Comparison of ENCODE assay signal across 26 cellular contexts in genomic region chr20:57114290-57115005, GRCh38.
"Had no signal": no experiment of that assay in that cellular context is flagged by ENCODE, and none has a peak within 500 bp of the region (broad histone marks: within the 10 kb centered on the region; RNA-seq: fewer than 3 reads in every experiment).

No MANE protein-coding gene starts in this region.

- H3K27ac Mint-ChIP-seq: activated CD4-positive, alpha-beta memory T cell treated with anti-CD3 and anti-CD28 coated beads, Interleukin-2, amount 10 ng/mL, durations not matched to agents 7 days and 5 days; activated CD4-positive, alpha-beta T cell treated with anti-CD3 and anti-CD28 coated beads, Interleukin-2, amount 10 ng/mL, durations not matched to agents 24 days and 14 days; activated naive CD4-positive, alpha-beta T cell treated with anti-CD3 and anti-CD28 coated beads, Interleukin-2, amount 50 U/mL, for 24 hours; activated T-helper 17 cell treated with anti-CD3 and anti-CD28 coated beads, Interleukin-2, amount 50 U/mL, for 72 hours; dendritic cell treated with granulocyte-macrophage colony-stimulating factor and Interleukin-4, amounts not matched to agents 40 ng/mL and 50 ng/mL, for 4 days; natural killer cell; progenitor cell of endocrine pancreas had no signal

- H3K27me3 ChIP-seq: neutrophil, ovary, right lobe of liver, transverse colon had no signal

- H3K36me3 ChIP-seq: esophagus muscularis mucosa, heart left ventricle, left lung, neutrophil, ovary, right lobe of liver, transverse colon had no signal

- H3K9me3 ChIP-seq: left lung, neutrophil, ovary, right lobe of liver, transverse colon had no signal

- H3K4me3 Mint-ChIP-seq: activated CD4-positive, alpha-beta memory T cell treated with anti-CD3 and anti-CD28 coated beads, Interleukin-2, amount 10 ng/mL, durations not matched to agents 7 days and 5 days; activated CD4-positive, alpha-beta T cell treated with anti-CD3 and anti-CD28 coated beads, Interleukin-2, amount 10 ng/mL, durations not matched to agents 24 days and 14 days; activated naive CD4-positive, alpha-beta T cell treated with anti-CD3 and anti-CD28 coated beads, Interleukin-2, amount 50 U/mL, for 24 hours; activated T-cell treated with anti-CD3 and anti-CD28 coated beads, Interleukin-2, amount 50 U/mL, for 4 hours; activated T-helper 17 cell treated with anti-CD3 and anti-CD28 coated beads, Interleukin-2, amount 50 U/mL, for 72 hours; central memory CD8-positive, alpha-beta T cell; dendritic cell treated with granulocyte-macrophage colony-stimulating factor and Interleukin-4, amounts not matched to agents 40 ng/mL and 50 ng/mL, for 4 days; natural killer cell had no signal

- H3K4me3 ChIP-seq: esophagus muscularis mucosa, heart left ventricle, left lung, lung, ovary, right lobe of liver, transverse colon had no signal

- H3K4me1 ChIP-seq: foreskin keratinocyte, heart left ventricle, left lung, right lobe of liver, transverse colon had no signal

- H3K9me3 Mint-ChIP-seq: activated CD4-positive, alpha-beta memory T cell treated with anti-CD3 and anti-CD28 coated beads, Interleukin-2, amount 10 ng/mL, durations not matched to agents 7 days and 5 days; activated CD4-positive, alpha-beta T cell treated with anti-CD3 and anti-CD28 coated beads, Interleukin-2, amount 10 ng/mL, durations not matched to agents 24 days and 14 days; activated T-cell treated with anti-CD3 and anti-CD28 coated beads, Interleukin-2, amount 50 U/mL, for 4 hours; activated T-helper 17 cell treated with anti-CD3 and anti-CD28 coated beads, Interleukin-2, amount 50 U/mL, for 72 hours; central memory CD8-positive, alpha-beta T cell; dendritic cell treated with granulocyte-macrophage colony-stimulating factor and Interleukin-4, amounts not matched to agents 40 ng/mL and 50 ng/mL, for 4 days; natural killer cell had no signal

- H3K27me3 Mint-ChIP-seq: activated CD4-positive, alpha-beta memory T cell treated with anti-CD3 and anti-CD28 coated beads, Interleukin-2, amount 10 ng/mL, durations not matched to agents 7 days and 5 days; activated CD4-positive, alpha-beta T cell treated with anti-CD3 and anti-CD28 coated beads, Interleukin-2, amount 10 ng/mL, durations not matched to agents 24 days and 14 days; dendritic cell treated with granulocyte-macrophage colony-stimulating factor and Interleukin-4, amounts not matched to agents 40 ng/mL and 50 ng/mL, for 4 days had no signal

- ATAC-seq: activated CD4-positive, CD25-positive, alpha-beta regulatory T cell treated with anti-CD3 and anti-CD28 coated beads, Interleukin-2, amount 50 U/mL, for 24 hours; activated T-cell treated with anti-CD3 and anti-CD28 coated beads, Interleukin-2, amount 50 U/mL, for 4 hours; activated T-helper 17 cell treated with anti-CD3 and anti-CD28 coated beads, Interleukin-2, amount 50 U/mL, for 72 hours; foreskin keratinocyte; heart left ventricle; left lung; natural killer cell had no signal

- H3K4me1 Mint-ChIP-seq: activated CD4-positive, alpha-beta memory T cell treated with anti-CD3 and anti-CD28 coated beads, Interleukin-2, amount 10 ng/mL, durations not matched to agents 7 days and 5 days; activated CD4-positive, alpha-beta T cell treated with anti-CD3 and anti-CD28 coated beads, Interleukin-2, amount 10 ng/mL, durations not matched to agents 24 days and 14 days; activated naive CD4-positive, alpha-beta T cell treated with anti-CD3 and anti-CD28 coated beads, Interleukin-2, amount 50 U/mL, for 24 hours; activated T-helper 17 cell treated with anti-CD3 and anti-CD28 coated beads, Interleukin-2, amount 50 U/mL, for 72 hours; central memory CD8-positive, alpha-beta T cell; natural killer cell had no signal

- H3K27ac ChIP-seq: esophagus muscularis mucosa, foreskin keratinocyte, heart left ventricle, left lung, neutrophil, ovary, right lobe of liver, transverse colon, VCaP had no signal

- DNase-seq: activated CD4-positive, alpha-beta memory T cell treated with anti-CD3 and anti-CD28 coated beads, Interleukin-2, amount 10 ng/mL, durations not matched to agents 7 days and 5 days; activated CD4-positive, alpha-beta T cell treated with anti-CD3 and anti-CD28 coated beads, Interleukin-2, amount 10 ng/mL, durations not matched to agents 24 days and 14 days; activated T-cell treated with anti-CD3 and anti-CD28 coated beads, Interleukin-2, amount 50 U/mL, for 4 hours; foreskin keratinocyte; heart left ventricle; hypothalamus; kidney glomerular epithelial cell; left lung; mesendoderm; natural killer cell; ovary; right lobe of liver; stimulated activated CD4-positive, alpha-beta T cell treated with anti-CD3 and anti-CD28 coated beads, Interleukin-2, amount 100 ng/mL, for 48 hours; stimulated activated naive CD4-positive, alpha-beta T cell treated with Interleukin-2 at 50 U/mL for 16 hours; T-helper 9 cell; transverse colon had no signal

- H3K36me3 Mint-ChIP-seq: activated naive CD4-positive, alpha-beta T cell treated with anti-CD3 and anti-CD28 coated beads, Interleukin-2, amount 50 U/mL, for 24 hours; natural killer cell had no signal
